14 cellular contexts compared by ENCODE assay signal in the genomic region with DNA sequence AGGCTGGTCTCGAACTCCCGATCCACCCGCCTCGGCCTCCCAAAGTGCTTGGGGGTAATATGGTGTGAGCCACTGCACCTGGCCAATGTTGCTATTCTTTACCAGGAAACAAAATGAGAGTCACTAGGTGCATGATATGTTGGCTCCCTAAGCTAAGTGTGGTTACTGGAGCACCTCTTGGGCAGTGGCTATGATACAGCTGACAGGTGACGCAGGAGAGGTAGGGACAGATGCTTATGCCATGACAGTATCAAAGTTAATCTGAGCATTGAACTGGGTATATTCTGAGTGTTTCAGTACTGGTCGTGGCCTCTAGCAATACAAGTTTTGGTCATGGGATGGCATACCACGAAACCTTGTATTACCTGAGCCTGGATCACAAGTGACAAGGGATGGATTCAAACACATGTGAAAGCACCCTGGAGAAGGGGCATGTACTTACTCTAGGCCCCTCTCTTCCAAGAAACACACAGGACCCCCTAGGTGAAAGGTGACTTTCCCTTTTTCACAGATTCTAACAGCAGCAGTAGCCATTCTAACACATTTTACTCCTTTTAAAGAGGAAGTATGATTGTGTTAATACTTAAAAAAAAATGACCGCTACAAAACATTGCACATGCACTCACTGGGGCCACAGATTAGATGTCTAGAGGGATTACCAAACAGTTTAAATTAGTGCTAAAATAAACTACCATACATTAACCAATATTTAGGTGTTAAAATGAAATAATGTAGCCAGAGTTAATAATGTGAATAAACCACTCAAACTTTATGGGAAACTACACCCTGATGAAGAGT.
DNase-seq lines count a peak whose midpoint lies in the region; ATAC-seq, FAIRE-seq and TF ChIP-seq lines count a peak whose summit lies in the region.
"Had no signal": no experiment of that assay in that cellular context is flagged by ENCODE, and none has a peak within 500 bp of the region (broad histone marks: within the 10 kb centered on the region; RNA-seq: fewer than 3 reads in every experiment).

No MANE protein-coding gene starts in this region.

- no peak overlapping the region for H3K27ac ChIP-seq in CD8-positive, alpha-beta T cell (ENCODE audit: low read depth, low read length)
- no peak overlapping the region for H3K27ac ChIP-seq in neural progenitor cell

- FAIRE-seq in bronchial epithelial cell (lab: Jason Lieb, UNC): peak; percentile 28

- peak overlapping the region; percentile 40 for H3K4me2 ChIP-seq in neural progenitor cell

- no peak overlapping the region for H3K4me3 Mint-ChIP-seq in CD8-positive, alpha-beta T cell
- H3K4me3 Mint-ChIP-seq in neural progenitor cell: peak overlapping the region; percentile 42
- H3K4me3 Mint-ChIP-seq: activated CD4-positive, alpha-beta T cell treated with anti-CD3 and anti-CD28 coated beads for 36 hours; stimulated activated naive CD8-positive, alpha-beta T cell treated with anti-CD3 and anti-CD28 coated beads, Interleukin-15, Interleukin-2, amounts not matched to agents 100 ng/mL and 50 ng/mL, for 24 hours had no signal

- no peaks in the 10 kb centered on the region for H3K27me3 Mint-ChIP-seq in CD8-positive, alpha-beta T cell (ENCODE audit: low read depth)
- H3K27me3 Mint-ChIP-seq in neural progenitor cell (ENCODE audit: insufficient read depth, low read depth): no peaks in the 10 kb centered on the region
- H3K27me3 Mint-ChIP-seq: activated CD4-positive, alpha-beta T cell treated with anti-CD3 and anti-CD28 coated beads for 36 hours; progenitor cell of endocrine pancreas; stimulated activated naive CD8-positive, alpha-beta T cell treated with anti-CD3 and anti-CD28 coated beads, Interleukin-15, Interleukin-2, amounts not matched to agents 100 ng/mL and 50 ng/mL, for 24 hours had no signal

- intact Hi-C loops in CD8-positive, alpha-beta T cell (cut with DNase I, micrococcal nuclease): no loop called here
- intact Hi-C loops in posterior cingulate gyrus (cut with DNase I): loop anchor here (2.0 to 5.0 kb wide), 2 partner anchors 44 to 66 kb away; partner anchors contain the start of gene RYBP

- DNase-seq in CD8-positive, alpha-beta T cell: no peak
- peak; percentile 25 for DNase-seq in NCI-H2029 treated with DMSO at 0.1 percent for 48 hours (lab: John Stamatoyannopoulos, UW)
- DNase-seq in bronchial epithelial cell (ENCODE audit: low read depth): no peak
- DNase-seq in neural progenitor cell (ENCODE audit: low spot score): no peak
- DNase-seq in NCI-H446 (lab: John Stamatoyannopoulos, UW): no peak
- DNase-seq in hypothalamus (lab: John Stamatoyannopoulos, UW): no peak
- DNase-seq in posterior cingulate gyrus: no peak
- DNase-seq: activated CD4-positive, alpha-beta T cell treated with anti-CD3 and anti-CD28 coated beads for 36 hours; mesendoderm; NCI-H2081; SW 1271 had no signal

- no peaks in the 10 kb centered on the region for H3K27me3 ChIP-seq in CD8-positive, alpha-beta T cell (ENCODE audit: insufficient read depth, low read length)
- no peaks in the 10 kb centered on the region for H3K27me3 ChIP-seq in bronchial epithelial cell (ENCODE audit: control insufficient read depth, insufficient read depth, low read length)
- no peaks in the 10 kb centered on the region for H3K27me3 ChIP-seq in neural progenitor cell

- peaks cover 60% of the 10 kb centered on the region for H3K4me1 Mint-ChIP-seq in CD8-positive, alpha-beta T cell (ENCODE audit: low read depth)
- H3K4me1 Mint-ChIP-seq in neural progenitor cell: peaks cover 62% of the 10 kb centered on the region

- POLR2A ChIA-PET in CD8-positive, alpha-beta T cell (lab: Charles Lee): no interaction called here

- no peak for TF ChIP-seq CTCF in CD8-positive, alpha-beta T cell (IDR thresholded peaks at IDR 0.05)
- TF ChIP-seq CTCF in bronchial epithelial cell (IDR thresholded peaks at IDR 0.05; ENCODE audit: insufficient read depth, low read length, severe bottlenecking) (no peak), neural progenitor cell (IDR thresholded peaks at IDR 0.05) (no peak)

- no peak overlapping the region for H3K9ac ChIP-seq in neural progenitor cell

- H3K9me3 ChIP-seq in CD8-positive, alpha-beta T cell (ENCODE audit: low read length): no peaks in the 10 kb centered on the region
- no peaks in the 10 kb centered on the region for H3K9me3 ChIP-seq in neural progenitor cell (ENCODE audit: low read depth)

- peaks cover 12% of the 10 kb centered on the region for H3K4me1 ChIP-seq in CD8-positive, alpha-beta T cell (ENCODE audit: insufficient read depth, low read length)
- H3K4me1 ChIP-seq in neural progenitor cell: peaks cover 47% of the 10 kb centered on the region

- ATAC-seq in CD8-positive, alpha-beta T cell: no peak
- ATAC-seq in GM18511 (IDR thresholded peaks at IDR 0.05; ENCODE audit: unreplicated experiment): no peak
- ATAC-seq: activated CD4-positive, alpha-beta T cell treated with anti-CD3 and anti-CD28 coated beads for 36 hours had no signal

- H3K9me3 Mint-ChIP-seq in CD8-positive, alpha-beta T cell: no peaks in the 10 kb centered on the region
- no peaks in the 10 kb centered on the region for H3K9me3 Mint-ChIP-seq in neural progenitor cell
- H3K9me3 Mint-ChIP-seq: stimulated activated naive CD8-positive, alpha-beta T cell treated with anti-CD3 and anti-CD28 coated beads, Interleukin-15, Interleukin-2, amounts not matched to agents 100 ng/mL and 50 ng/mL, for 24 hours had no signal

- no peak overlapping the region for H3K4me3 ChIP-seq in CD8-positive, alpha-beta T cell (ENCODE audit: low read depth, low read length)
- H3K4me3 ChIP-seq in bronchial epithelial cell (ENCODE audit: low read depth, low read length) (no peak overlapping the region), neural progenitor cell (no peak overlapping the region)

- H3K36me3 Mint-ChIP-seq in CD8-positive, alpha-beta T cell: peaks cover 23% of the 10 kb centered on the region
- peaks cover 19% of the 10 kb centered on the region for H3K36me3 Mint-ChIP-seq in neural progenitor cell

- peaks cover 98% of the 10 kb centered on the region for H4K20me1 ChIP-seq in neural progenitor cell (ENCODE audit: low read depth)

- CTCF ChIA-PET in CD8-positive, alpha-beta T cell (lab: Charles Lee): no interaction called here

- H3K27ac Mint-ChIP-seq in CD8-positive, alpha-beta T cell: peak overlapping the region; percentile 41
- peak overlapping the region; percentile 33 for H3K27ac Mint-ChIP-seq in neural progenitor cell
- H3K27ac Mint-ChIP-seq: stimulated activated naive CD8-positive, alpha-beta T cell treated with anti-CD3 and anti-CD28 coated beads, Interleukin-15, Interleukin-2, amounts not matched to agents 100 ng/mL and 50 ng/mL, for 24 hours had no signal

- no peak overlapping the region for H2AFZ ChIP-seq in neural progenitor cell (replicated peaks)

- H3F3A ChIP-seq in neural progenitor cell (ENCODE audit: low read depth): peaks cover 22% of the 10 kb centered on the region

- H3K79me2 ChIP-seq in neural progenitor cell (ENCODE audit: low read depth): peaks cover 72% of the 10 kb centered on the region

- H3K36me3 ChIP-seq in CD8-positive, alpha-beta T cell (ENCODE audit: insufficient read depth, low read length): peaks cover 6% of the 10 kb centered on the region
- H3K36me3 ChIP-seq in bronchial epithelial cell (ENCODE audit: control insufficient read depth, insufficient read depth, low read length) (peaks cover 3% of the 10 kb centered on the region), neural progenitor cell (peaks cover 10% of the 10 kb centered on the region)
